ENCODE assay signal across 25 cellular contexts in the genomic region with DNA sequence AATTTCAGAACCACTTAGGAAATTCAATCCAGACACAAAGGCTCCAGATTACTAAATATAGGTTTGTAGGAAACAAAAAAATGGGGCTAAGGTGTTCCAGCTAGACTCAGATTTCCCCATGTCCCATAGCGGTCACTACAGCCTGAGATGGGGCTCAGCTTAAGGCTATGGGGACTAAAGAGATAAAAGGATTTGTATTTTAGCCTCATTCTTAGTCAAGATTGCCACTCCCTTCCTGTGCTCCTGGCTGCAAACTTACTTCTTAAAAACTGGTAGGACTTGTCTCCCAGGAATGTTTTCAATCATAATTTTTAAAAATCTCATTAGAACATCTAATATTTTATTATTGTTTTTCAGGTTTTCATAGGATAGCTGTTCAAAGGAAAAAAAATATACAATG.
"Had no signal": no experiment of that assay in that cellular context is flagged by ENCODE, and none has a peak within 500 bp of the region (broad histone marks: within the 10 kb centered on the region; RNA-seq: fewer than 3 reads in every experiment).

No MANE protein-coding gene starts in this region.

- H3K4me2 ChIP-seq: hepatocyte had no signal

- H3K27me3 Mint-ChIP-seq: stimulated activated memory B cell treated with anti-CD40 and anti-IgM and Interleukin-4, amounts not matched to agents 10 μg/mL and 1 μg/mL and 100 μg/mL, for 72 hours had no signal

- H3K27me3 ChIP-seq: gastrocnemius medialis, hepatocyte, left lung, sigmoid colon, spleen, testis, tibial artery, upper lobe of left lung had no signal

- H3K4me1 ChIP-seq: gastrocnemius medialis, left lung, prostate gland, sigmoid colon, spleen, testis, tibial artery, upper lobe of left lung had no signal

- H3K4me1 Mint-ChIP-seq: naive thymus-derived CD8-positive, alpha-beta T cell; nephron progenitor cell; stimulated activated memory B cell treated with anti-CD40 and anti-IgM and Interleukin-4, amounts not matched to agents 10 μg/mL and 1 μg/mL and 100 μg/mL, for 72 hours had no signal

- FAIRE-seq: endometrium, urothelium cell line had no signal

- H3K4me3 Mint-ChIP-seq: effector memory CD8-positive, alpha-beta T cell; naive thymus-derived CD8-positive, alpha-beta T cell; nephron progenitor cell; stimulated activated memory B cell treated with anti-CD40 and anti-IgM and Interleukin-4, amounts not matched to agents 10 μg/mL and 1 μg/mL and 100 μg/mL, for 72 hours had no signal

- DNase-seq: cortex of kidney; effector memory CD8-positive, alpha-beta T cell; gastrocnemius medialis; head of caudate nucleus; left cardiac atrium; left lung; mesenchymal stem cell; midbrain; naive thymus-derived CD8-positive, alpha-beta T cell; nephron progenitor cell; nucleus accumbens; right cardiac atrium; sigmoid colon; spleen; stimulated activated CD4-positive, alpha-beta T cell treated with anti-CD3 and anti-CD28 coated beads, Interleukin-4, amount 100 ng/mL, for 4 hours; stimulated activated naive CD8-positive, alpha-beta T cell treated with anti-CD3 and anti-CD28 coated beads, Interleukin-15, Interleukin-2, amounts not matched to agents 100 U/mL and 50 U/mL, for 24 hours; substantia nigra; testis; tibial artery; upper lobe of left lung had no signal

- H3K36me3 ChIP-seq: gastrocnemius medialis, left lung, prostate gland, sigmoid colon, spleen, tibial artery, upper lobe of left lung had no signal

- H3K9me3 ChIP-seq: gastrocnemius medialis, prostate gland, spleen, testis, tibial artery, upper lobe of left lung had no signal

- H3K27ac Mint-ChIP-seq: effector memory CD8-positive, alpha-beta T cell; naive thymus-derived CD8-positive, alpha-beta T cell; nephron progenitor cell; stimulated activated memory B cell treated with anti-CD40 and anti-IgM and Interleukin-4, amounts not matched to agents 10 μg/mL and 1 μg/mL and 100 μg/mL, for 72 hours had no signal

- H3K36me3 Mint-ChIP-seq: naive thymus-derived CD8-positive, alpha-beta T cell; stimulated activated memory B cell treated with anti-CD40 and anti-IgM and Interleukin-4, amounts not matched to agents 10 μg/mL and 1 μg/mL and 100 μg/mL, for 72 hours had no signal

- H3K27ac ChIP-seq: gastrocnemius medialis, hepatocyte, left lung, prostate gland, sigmoid colon, spleen, testis, tibial artery, upper lobe of left lung had no signal

- ATAC-seq: effector memory CD8-positive, alpha-beta T cell; gastrocnemius medialis; left cardiac atrium; left lung; naive thymus-derived CD8-positive, alpha-beta T cell; right cardiac atrium; stimulated activated memory B cell treated with anti-CD40 and anti-IgM and Interleukin-4, amounts not matched to agents 10 μg/mL and 1 μg/mL and 100 μg/mL, for 72 hours; stimulated activated naive CD8-positive, alpha-beta T cell treated with anti-CD3 and anti-CD28 coated beads, Interleukin-15, Interleukin-2, amounts not matched to agents 100 U/mL and 50 U/mL, for 24 hours had no signal

- H3K4me3 ChIP-seq: gastrocnemius medialis, hepatocyte, left lung, prostate gland, sigmoid colon, spleen, testis, tibial artery, upper lobe of left lung had no signal

- H3K9me3 Mint-ChIP-seq: effector memory CD8-positive, alpha-beta T cell; stimulated activated memory B cell treated with anti-CD40 and anti-IgM and Interleukin-4, amounts not matched to agents 10 μg/mL and 1 μg/mL and 100 μg/mL, for 72 hours had no signal

- H3K79me2 ChIP-seq: hepatocyte had no signal

- H2AFZ ChIP-seq: hepatocyte had no signal
